Comparison of ENCODE assay signal across 8 cellular contexts in the genomic region with DNA sequence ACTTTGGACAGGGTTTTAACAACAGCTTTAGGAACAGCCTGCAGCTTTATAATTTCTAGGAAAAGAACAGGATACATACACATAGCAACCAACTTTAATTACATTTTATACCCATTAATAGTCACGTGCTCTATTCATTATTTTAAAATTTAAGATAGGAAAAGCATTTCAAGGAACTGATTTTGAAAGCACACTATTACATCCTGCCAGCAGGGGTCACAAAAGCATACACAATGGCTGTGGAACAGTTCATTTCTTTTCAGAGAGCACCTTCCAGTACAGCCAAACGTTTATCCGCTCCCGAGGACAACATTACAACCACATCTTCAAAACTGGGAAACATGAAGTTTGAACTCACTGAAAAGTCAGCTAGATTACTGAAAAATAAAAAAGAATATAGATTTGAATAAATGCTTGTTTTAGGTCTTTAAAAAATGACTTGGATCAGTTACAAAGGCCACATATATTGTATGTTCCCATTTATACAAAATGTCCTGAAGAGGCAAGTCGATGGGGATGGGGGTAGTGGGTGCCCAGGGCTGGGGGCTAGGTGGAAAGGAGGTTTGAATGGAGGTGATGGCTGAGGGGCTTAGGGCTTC.
A peak's percentile ranks its signal among the peaks of the same experiment; 100 is the strongest.
DNase-seq lines count a peak whose midpoint lies in the region; ATAC-seq, FAIRE-seq and TF ChIP-seq lines count a peak whose summit lies in the region.

No MANE protein-coding gene starts in this region.

- H3K4me3 Mint-ChIP-seq in HFFc6: no peak overlapping the region

- H3K27me3 ChIP-seq in breast epithelium: peaks cover 0 to 26% of the 10 kb centered on the region in 2 donors
- peaks cover 0 to 21% (median 2%) of the 10 kb centered on the region in 3 donors for H3K27me3 ChIP-seq in stomach

- no peak for ATAC-seq in GM18907 (IDR thresholded peaks at IDR 0.05; ENCODE audit: unreplicated experiment)
- no peak for ATAC-seq in HG03460 (IDR thresholded peaks at IDR 0.05; ENCODE audit: unreplicated experiment)

- no peak overlapping the region for H3K27ac ChIP-seq in breast epithelium
- no peak overlapping the region for H3K27ac ChIP-seq in stomach

- intact Hi-C loops in breast epithelium (cut with DNase I; ENCODE audit: low total_unique reads): loop anchor here (5.0 kb wide), 1 partner anchor 600 kb away; no protein-coding TSS in a partner anchor
- intact Hi-C loops in stomach (cut with DNase I; ENCODE audit: low total_unique reads): no loop called here

- H3K36me3 ChIP-seq in breast epithelium (no peaks in the 10 kb centered on the region), stomach (no peaks in the 10 kb centered on the region)

- DNase-seq in D721Med (ENCODE audit: insufficient read length, low spot score) (no peak), HFFc6 (peak; percentile 51), RKO (ENCODE audit: low spot score) (peak; percentile 65), breast epithelium (ENCODE audit: low spot score in 2 of 2) (peak in 1 of 2 donors; percentile 35), left kidney (ENCODE audit: low read depth, low spot score) (peak; percentile 76), stomach (peak; percentile 52)

- TF ChIP-seq CTCF in D721Med (IDR thresholded peaks at IDR 0.05; ENCODE audit: insufficient read depth, missing control alignments) (peak; percentile 85), HFFc6 (IDR thresholded peaks at IDR 0.05) (peak; percentile 93), breast epithelium (IDR thresholded peaks at IDR 0.05) (peak; percentile 76 to 85 (median 77)), stomach (IDR thresholded peaks at IDR 0.05) (peak in 5 of 7 experiments; percentile 67 to 87 (median 80))

- H3K36me3 Mint-ChIP-seq in HFFc6 (ENCODE audit: low read depth): no peaks in the 10 kb centered on the region

- H3K4me3 ChIP-seq in breast epithelium (no peak overlapping the region), stomach (no peak overlapping the region)

- H3K9me3 Mint-ChIP-seq in HFFc6: no peaks in the 10 kb centered on the region

- peak; percentile 29 for FAIRE-seq in D721Med (lab: Jason Lieb, UNC)

- TF ChIP-seq POLR2A in breast epithelium (IDR thresholded peaks at IDR 0.05): no peak
- no peak for TF ChIP-seq POLR2A in stomach (IDR thresholded peaks at IDR 0.05)

- no peak overlapping the region for H3K27ac Mint-ChIP-seq in HFFc6

- no peak for TF ChIP-seq EP300 in stomach (IDR thresholded peaks at IDR 0.05)

- H3K27me3 Mint-ChIP-seq in HFFc6 (ENCODE audit: insufficient read depth): peaks cover 19% of the 10 kb centered on the region

- no peaks in the 10 kb centered on the region for H3K4me1 ChIP-seq in breast epithelium
- H3K4me1 ChIP-seq in stomach: peaks cover 0 to 6% (median 0%) of the 10 kb centered on the region in 4 donors

- H3K9me3 ChIP-seq in breast epithelium (no peaks in the 10 kb centered on the region), stomach (no peaks in the 10 kb centered on the region)

- no peaks in the 10 kb centered on the region for H3K4me1 Mint-ChIP-seq in HFFc6 (ENCODE audit: low read depth)

- WGBS in stomach, 5 donors: 6 to 9% (median 7%) methylated on average over 5 of the region's 5 CpGs
